ENCODE assay signal across 30 cellular contexts in the genomic region with DNA sequence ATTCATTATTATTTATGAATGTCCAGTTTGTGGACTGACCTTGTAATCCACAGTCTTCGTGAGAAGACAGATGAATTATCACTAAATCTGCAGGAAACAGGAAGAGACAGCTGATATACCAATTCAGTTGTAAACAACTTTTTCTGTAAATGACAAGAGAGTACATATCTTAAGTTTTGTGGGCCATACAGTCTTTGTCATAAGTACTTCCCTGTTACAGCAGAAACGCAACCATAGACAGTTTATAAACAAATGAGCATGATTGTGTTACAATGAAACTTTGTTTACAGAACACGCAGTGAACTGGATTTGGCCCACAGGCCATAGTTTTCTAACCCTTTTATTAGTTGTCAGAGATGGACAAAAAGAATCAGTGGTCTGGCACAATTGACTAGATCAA.
"Had no signal": no experiment of that assay in that cellular context is flagged by ENCODE, and none has a peak within 500 bp of the region (broad histone marks: within the 10 kb centered on the region; RNA-seq: fewer than 3 reads in every experiment).

No MANE protein-coding gene starts in this region.

- DNase-seq: activated CD4-positive, alpha-beta memory T cell treated with anti-CD3 and anti-CD28 coated beads for 36 hours; activated CD4-positive, alpha-beta T cell treated with anti-CD3 and anti-CD28 coated beads, Interleukin-2, amount 10 ng/mL, durations not matched to agents 24 days and 14 days; activated CD4-positive, CD25-positive, alpha-beta regulatory T cell treated with anti-CD3 and anti-CD28 coated beads, Interleukin-2, amount 50 U/mL, for 72 hours; activated CD8-positive, alpha-beta memory T cell treated with anti-CD3 and anti-CD28 coated beads, Interleukin-2, amount 50 U/mL, for 48 hours; activated gamma-delta T cell; activated naive CD4-positive, alpha-beta T cell treated with anti-CD3 and anti-CD28 coated beads, Interleukin-2, amount 10 ng/mL, durations not matched to agents 7 days and 5 days; activated naive CD8-positive, alpha-beta T cell treated with anti-CD3 and anti-CD28 coated beads, Interleukin-2, amount 10 ng/mL, durations not matched to agents 7 days and 5 days; activated T-cell treated with anti-CD3 and anti-CD28 coated beads, Interleukin-2, amount 50 U/mL, for 24 hours; amniotic stem cell; central memory CD4-positive, alpha-beta T cell; head of caudate nucleus; hippocampal formation; kidney; left colon; midbrain; naive thymus-derived CD4-positive, alpha-beta T cell; ovary; retina; stimulated activated CD4-positive, alpha-beta T cell treated with anti-CD3 and anti-CD28 coated beads, Interleukin-15, amount 100 ng/mL, for 24 hours; stimulated activated CD4-positive, alpha-beta T cell treated with anti-CD3 and anti-CD28 coated beads, Interleukin-2, amount 100 ng/mL, for 24 hours; stimulated activated naive CD4-positive, alpha-beta T cell; T-helper 17 cell; T1000; tibial artery; upper lobe of right lung had no signal

- H3K27ac ChIP-seq: breast epithelium, ovary, prostate gland, suprapubic skin, tibial artery, upper lobe of right lung had no signal

- H3K36me3 ChIP-seq: breast epithelium, ovary, prostate gland, suprapubic skin, tibial artery, upper lobe of right lung had no signal

- H3K27me3 ChIP-seq: breast epithelium, ovary, suprapubic skin, tibial artery, upper lobe of right lung had no signal

- H3K4me1 ChIP-seq: breast epithelium, prostate gland, suprapubic skin, tibial artery, upper lobe of right lung had no signal

- H3K9me3 ChIP-seq: breast epithelium, ovary, prostate gland, suprapubic skin, tibial artery, upper lobe of right lung had no signal

- ATAC-seq: esophagus mucosa; left colon; naive thymus-derived CD4-positive, alpha-beta T cell; sciatic nerve; T-helper 17 cell; upper lobe of right lung had no signal

- H3K4me3 ChIP-seq: breast epithelium, ovary, prostate gland, suprapubic skin, tibial artery, upper lobe of right lung had no signal
